21 cellular contexts compared by ENCODE assay signal in genomic region chr22:20660441-20661054, GRCh38.
"Had no signal": no experiment of that assay in that cellular context is flagged by ENCODE, and none has a peak within 500 bp of the region (broad histone marks: within the 10 kb centered on the region; RNA-seq: fewer than 3 reads in every experiment).

No MANE protein-coding gene starts in this region.

- H3K4me3 ChIP-seq: coronary artery, dorsolateral prefrontal cortex, esophagus muscularis mucosa, gastroesophageal sphincter, heart left ventricle, hepatocyte, left lung, lower lobe of right lung, mucosa of descending colon had no signal

- ATAC-seq: foreskin keratinocyte, gastroesophageal sphincter, heart left ventricle, left cardiac atrium, left lung, left ventricle myocardium superior, lower lobe of right lung, mucosa of descending colon had no signal

- H3K36me3 ChIP-seq: esophagus muscularis mucosa, gastroesophageal sphincter, heart left ventricle, left lung, lower lobe of right lung had no signal

- H3K4me1 ChIP-seq: esophagus muscularis mucosa, gastroesophageal sphincter, heart left ventricle, left lung, lower lobe of right lung had no signal

- DNase-seq: dermis blood vessel endothelial cell; dorsolateral prefrontal cortex; effector CD4-positive, alpha-beta T cell; effector memory CD4-positive, alpha-beta T cell; foreskin keratinocyte; heart left ventricle; hypothalamus; immature natural killer cell; left cardiac atrium; left lung; left ventricle myocardium superior; lower lobe of right lung; mesenchymal stem cell; mucosa of descending colon; naive B cell had no signal

- H3K27ac ChIP-seq: coronary artery, dorsolateral prefrontal cortex, esophagus muscularis mucosa, foreskin keratinocyte, gastroesophageal sphincter, heart left ventricle, hepatocyte, left lung, lower lobe of right lung had no signal

- H3K79me2 ChIP-seq: hepatocyte had no signal

- FAIRE-seq: endothelial cell of umbilical vein, keratinocyte had no signal

- H2AFZ ChIP-seq: hepatocyte had no signal

- H3K4me2 ChIP-seq: hepatocyte had no signal

- H3K9me3 ChIP-seq: left lung, lower lobe of right lung, mucosa of descending colon had no signal
